Comparison of ENCODE assay signal across 8 cellular contexts in genomic region chr18:2948038-2948437, GRCh38.
DNase-seq lines count a peak whose midpoint lies in the region; ATAC-seq, FAIRE-seq and TF ChIP-seq lines count a peak whose summit lies in the region.

No MANE protein-coding gene starts in this region.

- DNase-seq in HFF-Myc (ENCODE audit: extremely low read depth, low read depth): no peak
- peak; percentile 80 for DNase-seq in amniotic epithelial cell (ENCODE audit: low read depth)
- peak; percentile 51 for DNase-seq in iPS-NIHi7 (ENCODE audit: extremely low spot score)
- no peak for DNase-seq in NCI-H2029 treated with DMSO at 0.1 percent for 48 hours (lab: John Stamatoyannopoulos, UW)
- no peak for DNase-seq in NCI-H1105 treated with DMSO at 0.1 percent for 48 hours (lab: John Stamatoyannopoulos, UW)
- no peak for DNase-seq in NAMALWA (ENCODE audit: low spot score)

- no peak for ATAC-seq in GM18873 (IDR thresholded peaks at IDR 0.05; ENCODE audit: low FRiP score, unreplicated experiment)

- peak; percentile 74 for FAIRE-seq in A204.1 (lab: Jason Lieb, UNC)

- TF ChIP-seq CTCF in HFF-Myc (IDR thresholded peaks at IDR 0.05; ENCODE audit: low read depth, low read length, missing control alignments): peak; percentile 22

- no peak overlapping the region for H3K4me3 ChIP-seq in HFF-Myc (replicated peaks; ENCODE audit: low read depth, low read length)

Comparison
In these comparisons a context has a peak if more than half of its experiments do, and no peak if none do; other contexts are left out.
1. DNase-seq: peak in amniotic epithelial cell (single experiment) and iPS-NIHi7 (single experiment); none in HFF-Myc (single experiment), NCI-H2029 treated with DMSO at 0.1 percent for 48 hours (single experiment), NCI-H1105 treated with DMSO at 0.1 percent for 48 hours (single experiment) and NAMALWA (single experiment).